ENCODE assay signal across 14 cellular contexts in genomic region chr11:116885951-116886629, GRCh38. TPM values are rescaled to one million over a fixed set of nuclear protein-coding genes. Genes with fewer than 3 reads are reported as not detected.
DNase-seq lines count a peak whose midpoint lies in the region; ATAC-seq and TF ChIP-seq lines count a peak whose summit lies in the region.
"Had no signal": no experiment of that assay in that cellular context is flagged by ENCODE, and none has a peak within 500 bp of the region (broad histone marks: within the 10 kb centered on the region; RNA-seq: fewer than 3 reads in every experiment).

No MANE protein-coding gene starts in this region.

- H3K4me2 ChIP-seq in MM.1S (ENCODE audit: low read depth, low read length): no peak overlapping the region

- H3F3A ChIP-seq in MM.1S (ENCODE audit: insufficient read depth, low read length): no peaks in the 10 kb centered on the region

- H3K36me3 ChIP-seq in MM.1S (replicated peaks; ENCODE audit: insufficient read depth, low read length): no peaks in the 10 kb centered on the region

- no peaks in the 10 kb centered on the region for H3K9me3 ChIP-seq in MM.1S (replicated peaks; ENCODE audit: insufficient read depth, low read length)

- no peaks in the 10 kb centered on the region for H3K79me2 ChIP-seq in MM.1S (ENCODE audit: low read length)

- H3K4me1 ChIP-seq in MM.1S (ENCODE audit: low read length): no peaks in the 10 kb centered on the region

- H3K9ac ChIP-seq in MM.1S (ENCODE audit: low read length): no peak overlapping the region

- peak; percentile 77 for ATAC-seq in omental fat pad (ENCODE audit: low FRiP score)
- ATAC-seq in GM21576 (IDR thresholded peaks at IDR 0.05; ENCODE audit: unreplicated experiment): no peak
- no peak for ATAC-seq in HG03139 (IDR thresholded peaks at IDR 0.05; ENCODE audit: unreplicated experiment)
- ATAC-seq: activated CD8-positive, alpha-beta T cell treated with anti-CD3 and anti-CD28 coated beads for 36 hours; naive thymus-derived CD4-positive, alpha-beta T cell had no signal

- no peaks in the 10 kb centered on the region for H4K20me1 ChIP-seq in MM.1S (ENCODE audit: insufficient read depth, low read length)

- H3K4me3 ChIP-seq in AG10803 (ENCODE audit: low read length) (no peak overlapping the region), astrocyte of the cerebellum (ENCODE audit: low read depth, low read length) (no peak overlapping the region), MM.1S (ENCODE audit: low read length) (no peak overlapping the region)

- no peak overlapping the region for H3K27ac ChIP-seq in MM.1S (ENCODE audit: low read length)

- no peak overlapping the region for H2AFZ ChIP-seq in MM.1S (ENCODE audit: low read length)

- no peaks in the 10 kb centered on the region for H3K27me3 ChIP-seq in MM.1S (replicated peaks; ENCODE audit: insufficient read depth, low read length)

- peak; percentile 78 for DNase-seq in AG10803 (ENCODE audit: low read depth)
- peak; percentile 33 for DNase-seq in astrocyte of the cerebellum (ENCODE audit: low read depth)
- peak; percentile 56 for DNase-seq in globus pallidus (ENCODE audit: low spot score)
- no peak for DNase-seq in omental fat pad (ENCODE audit: low spot score)
- DNase-seq in islet precursor cell: no peak
- DNase-seq in MM.1S: no peak
- DNase-seq: activated CD8-positive, alpha-beta T cell treated with anti-CD3 and anti-CD28 coated beads for 36 hours; AML-193; naive thymus-derived CD4-positive, alpha-beta T cell; NCI-H2227 treated with DMSO at 0.1 percent for 48 hours; T1000 had no signal

- H3K9me2 ChIP-seq in MM.1S (replicated peaks; ENCODE audit: insufficient read depth, low read length): no peaks in the 10 kb centered on the region

- in situ Hi-C loops in astrocyte of the cerebellum (cut with HindIII; ENCODE audit: low sequenced_read_pairs): loop anchor here (25.0 kb wide), 1 partner anchor 201 kb away; the partner anchor contains the start of gene SIK3

- TF ChIP-seq CTCF in AG10803 (conservative IDR thresholded peaks at IDR 0.05; ENCODE audit: low read length) (no peak), astrocyte of the cerebellum (IDR thresholded peaks at IDR 0.05; ENCODE audit: low read depth, low read length, missing control alignments) (no peak), omental fat pad (IDR thresholded peaks at IDR 0.05) (no peak), MM.1S (IDR thresholded peaks at IDR 0.05; ENCODE audit: low read length) (no peak)

RNA-seq across cellular contexts. Expression of gene APOA1, which starts 48.7 kb away (rescaled TPM):
- total RNA-seq in omental fat pad: 1 to 10 TPM in 2 of 4 donors, not detected in 2; 1.0 to 1.1 TPM
- total RNA-seq: activated CD8-positive, alpha-beta T cell treated with anti-CD3 and anti-CD28 coated beads for 36 hours had no signal

RNA-seq across cellular contexts. Expression of gene APOC3, which starts 56.4 kb away (rescaled TPM):
- 1 to 10 TPM in 1 of 4 donors, not detected in 3; 3.5 TPM for total RNA-seq in omental fat pad
- total RNA-seq: activated CD8-positive, alpha-beta T cell treated with anti-CD3 and anti-CD28 coated beads for 36 hours; Daoy; naive thymus-derived CD4-positive, alpha-beta T cell had no signal

Comparison
In these comparisons a context has a peak if more than half of its experiments do, and no peak if none do; other contexts are left out.
1. DNase-seq: peak in AG10803 (single experiment), astrocyte of the cerebellum (single experiment) and globus pallidus (single experiment); none in omental fat pad (single experiment), islet precursor cell (single experiment) and MM.1S (single experiment).